In the genomic region with DNA sequence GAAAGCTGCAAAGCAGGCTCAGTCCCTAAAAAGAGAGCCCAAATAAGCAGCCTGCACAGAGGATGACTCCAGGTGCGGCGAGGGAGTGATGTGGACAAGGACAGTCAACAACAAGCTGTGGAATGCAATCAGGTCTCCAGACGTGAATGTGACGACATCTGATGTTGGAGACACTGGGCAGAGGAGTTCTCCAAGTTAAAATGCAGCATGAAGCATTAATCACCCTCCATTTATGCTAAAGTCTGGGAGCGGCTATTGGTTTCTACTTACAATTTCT, we compare ENCODE assay signal across 1 cellular context.
TF ChIP-seq lines count a peak whose summit lies in the region.

No MANE protein-coding gene starts in this region.

TF ChIP-seq in H1, 55 proteins besides CTCF, POLR2A, EP300 and RAD21:
- TF ChIP-seq, protein P1, sequence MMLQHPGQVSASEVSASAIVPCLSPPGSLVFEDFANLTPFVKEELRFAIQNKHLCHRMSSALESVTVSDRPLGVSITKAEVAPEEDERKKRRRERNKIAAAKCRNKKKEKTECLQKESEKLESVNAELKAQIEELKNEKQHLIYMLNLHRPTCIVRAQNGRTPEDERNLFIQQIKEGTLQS (IDR thresholded peaks at IDR 0.05; ENCODE audit: insufficient read depth, low read depth, low read length): no peak
- TF ChIP-seq PHF8 (conservative IDR thresholded peaks at IDR 0.05; ENCODE audit: low read depth, low read length): no peak
- TF ChIP-seq TAF7 (optimal IDR thresholded peaks at IDR 0.05; ENCODE audit: borderline replicate concordance, low read depth, low read length): no peak
- TF ChIP-seq SRF (IDR thresholded peaks at IDR 0.05; ENCODE audit: low read depth, low read length): no peak
- TF ChIP-seq SP1 (IDR thresholded peaks at IDR 0.05; ENCODE audit: low read depth, low read length): no peak
- no peak for TF ChIP-seq RNF2 (IDR thresholded peaks at IDR 0.05; ENCODE audit: borderline replicate concordance, low read depth, low read length, missing control alignments, poor library complexity, severe bottlenecking)
- no peak for TF ChIP-seq MAFK (IDR thresholded peaks at IDR 0.05; ENCODE audit: low read depth, low read length)
- TF ChIP-seq CHD2 (IDR thresholded peaks at IDR 0.05; ENCODE audit: low read length): no peak
- TF ChIP-seq GABPA (IDR thresholded peaks at IDR 0.05; ENCODE audit: borderline replicate concordance, insufficient read depth, low read length): no peak
- no peak for TF ChIP-seq EGR1 (IDR thresholded peaks at IDR 0.05; ENCODE audit: borderline replicate concordance, low read depth, low read length)
